24 cellular contexts compared by ENCODE assay signal in the genomic region with DNA sequence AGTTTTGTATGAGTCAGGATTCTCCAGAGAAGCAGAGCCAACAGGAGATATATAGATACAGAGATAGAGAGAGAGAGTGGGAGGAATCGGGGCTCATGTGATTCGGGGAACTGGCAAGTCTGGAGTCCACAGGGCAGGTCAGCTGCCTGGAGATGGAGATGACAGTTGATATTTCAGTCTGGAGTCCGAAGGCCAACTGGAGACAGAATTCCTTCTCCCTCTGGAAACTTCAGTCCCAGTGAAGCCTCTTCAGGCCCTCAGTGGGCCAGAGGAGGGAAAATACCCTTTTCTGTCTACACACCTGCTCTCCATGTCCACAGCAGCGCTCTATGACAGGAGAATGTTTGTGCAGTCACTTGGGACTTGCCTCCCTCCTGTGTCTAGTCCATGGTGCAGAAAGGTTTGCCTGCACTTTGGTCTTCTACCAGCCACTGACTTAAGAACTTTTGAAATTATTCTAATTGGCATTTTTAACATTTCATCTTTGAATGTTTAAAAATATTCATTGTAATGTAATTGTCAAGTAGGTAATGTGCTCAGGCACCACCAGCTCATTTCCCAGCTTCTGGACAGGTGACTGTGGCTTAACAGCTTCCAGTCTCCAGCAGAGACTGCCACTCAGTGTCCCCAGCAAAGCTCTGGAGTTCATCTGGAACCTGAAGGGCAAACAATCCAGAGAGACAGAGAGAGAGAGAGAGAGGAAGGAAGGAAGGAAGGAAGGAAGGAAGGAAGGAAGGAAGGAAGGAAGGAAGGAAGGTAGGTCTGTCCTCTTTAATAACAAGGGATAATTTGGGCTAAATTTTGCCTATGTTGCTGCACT.
"Had no signal": no experiment of that assay in that cellular context is flagged by ENCODE, and none has a peak within 500 bp of the region (broad histone marks: within the 10 kb centered on the region; RNA-seq: fewer than 3 reads in every experiment).

No MANE protein-coding gene starts in this region.

- H3K4me1 ChIP-seq: foreskin keratinocyte, parathyroid adenoma had no signal

- ATAC-seq: activated CD8-positive, alpha-beta T cell treated with anti-CD3 and anti-CD28 coated beads, Interleukin-2, amount 10 ng/mL, durations not matched to agents 7 days and 5 days; activated naive CD8-positive, alpha-beta T cell treated with anti-CD3 and anti-CD28 coated beads, Interleukin-2, amount 50 U/mL, for 24 hours; body of pancreas; foreskin keratinocyte; natural killer cell treated with Interleukin-12 subunit alpha and Interleukin-12 subunit beta and Interleukin-15 and Interleukin-18, amount 100 ng/mL, for 72 hours; upper lobe of right lung had no signal

- H3K27me3 ChIP-seq: body of pancreas, cardiac muscle cell, foreskin keratinocyte, thyroid gland, upper lobe of right lung had no signal

- H3K27ac ChIP-seq: body of pancreas, cardiac muscle cell, foreskin keratinocyte, left ventricle myocardium inferior, parathyroid adenoma, thyroid gland, upper lobe of right lung had no signal

- H3K4me3 ChIP-seq: body of pancreas, cardiac muscle cell, left ventricle myocardium inferior, thyroid gland, upper lobe of right lung had no signal

- H3K9me3 ChIP-seq: body of pancreas, left ventricle myocardium inferior, thyroid gland, upper lobe of right lung had no signal

- H3K27me3 Mint-ChIP-seq: stimulated activated naive CD8-positive, alpha-beta T cell treated with anti-CD3 and anti-CD28 coated beads, Interleukin-15, Interleukin-2, amounts not matched to agents 100 ng/mL and 50 ng/mL, for 24 hours had no signal

- H3K9me3 Mint-ChIP-seq: activated naive CD8-positive, alpha-beta T cell treated with anti-CD3 and anti-CD28 coated beads, Interleukin-2, amount 50 U/mL, for 24 hours; activated T-helper 1 cell treated with anti-CD3 and anti-CD28 coated beads, Interleukin-12 subunit alpha, Interleukin-12 subunit beta, Interleukin-2, Interleukin-4 antibody, amounts not matched to agents 30 ng/mL and 10 ng/mL and 1 ng/mL, durations not matched to agents 14 hours and 24 hours and 36 hours; natural killer cell treated with Interleukin-12 subunit alpha and Interleukin-12 subunit beta and Interleukin-15 and Interleukin-18, amount 100 ng/mL, for 72 hours; stimulated activated naive CD8-positive, alpha-beta T cell treated with anti-CD3 and anti-CD28 coated beads, Interleukin-15, Interleukin-2, amounts not matched to agents 100 ng/mL and 50 ng/mL, for 24 hours had no signal

- DNase-seq: activated CD4-positive, alpha-beta T cell treated with anti-CD3 and anti-CD28 coated beads for 1 hour; activated CD4-positive, alpha-beta T cell treated with anti-CD3 and anti-CD28 coated beads, Interleukin-2, amount 50 U/mL, for 1 hour; activated CD8-positive, alpha-beta T cell treated with anti-CD3 and anti-CD28 coated beads, Interleukin-2, amount 10 ng/mL, durations not matched to agents 7 days and 5 days; activated gamma-delta T cell; activated naive CD4-positive, alpha-beta T cell treated with anti-CD3 and anti-CD28 coated beads, Interleukin-2, amount 50 U/mL, for 16 hours; activated naive CD8-positive, alpha-beta T cell treated with anti-CD3 and anti-CD28 coated beads, Interleukin-2, amount 50 U/mL, for 24 hours; anterior cingulate cortex; body of pancreas; dermis blood vessel endothelial cell; effector CD8-positive, alpha-beta T cell; foreskin keratinocyte; left ventricle myocardium inferior; mammary epithelial cell; midbrain; stimulated activated CD4-positive, alpha-beta T cell treated with anti-CD3 and anti-CD28 coated beads, Interleukin-1b, Interleukin-23, amount 100 ng/mL, for 48 hours; substantia nigra; T-helper 9 cell; thyroid gland; upper lobe of right lung had no signal

- H3K4me1 Mint-ChIP-seq: activated naive CD8-positive, alpha-beta T cell treated with anti-CD3 and anti-CD28 coated beads, Interleukin-2, amount 50 U/mL, for 24 hours had no signal

- H3K27ac Mint-ChIP-seq: activated CD8-positive, alpha-beta T cell treated with anti-CD3 and anti-CD28 coated beads, Interleukin-2, amount 10 ng/mL, durations not matched to agents 7 days and 5 days; activated naive CD8-positive, alpha-beta T cell treated with anti-CD3 and anti-CD28 coated beads, Interleukin-2, amount 50 U/mL, for 24 hours; activated T-helper 1 cell treated with anti-CD3 and anti-CD28 coated beads, Interleukin-12 subunit alpha, Interleukin-12 subunit beta, Interleukin-2, Interleukin-4 antibody, amounts not matched to agents 30 ng/mL and 10 ng/mL and 1 ng/mL, durations not matched to agents 14 hours and 24 hours and 36 hours; natural killer cell treated with Interleukin-12 subunit alpha and Interleukin-12 subunit beta and Interleukin-15 and Interleukin-18, amount 100 ng/mL, for 72 hours; stimulated activated naive CD8-positive, alpha-beta T cell treated with anti-CD3 and anti-CD28 coated beads, Interleukin-15, Interleukin-2, amounts not matched to agents 100 ng/mL and 50 ng/mL, for 24 hours had no signal

- H3K4me3 Mint-ChIP-seq: activated CD8-positive, alpha-beta T cell treated with anti-CD3 and anti-CD28 coated beads, Interleukin-2, amount 10 ng/mL, durations not matched to agents 7 days and 5 days; activated naive CD8-positive, alpha-beta T cell treated with anti-CD3 and anti-CD28 coated beads, Interleukin-2, amount 50 U/mL, for 24 hours; activated T-helper 1 cell treated with anti-CD3 and anti-CD28 coated beads, Interleukin-12 subunit alpha, Interleukin-12 subunit beta, Interleukin-2, Interleukin-4 antibody, amounts not matched to agents 30 ng/mL and 10 ng/mL and 1 ng/mL, durations not matched to agents 14 hours and 24 hours and 36 hours; natural killer cell treated with Interleukin-12 subunit alpha and Interleukin-12 subunit beta and Interleukin-15 and Interleukin-18, amount 100 ng/mL, for 72 hours; stimulated activated naive CD8-positive, alpha-beta T cell treated with anti-CD3 and anti-CD28 coated beads, Interleukin-15, Interleukin-2, amounts not matched to agents 100 ng/mL and 50 ng/mL, for 24 hours had no signal

- H3K9ac ChIP-seq: parathyroid adenoma had no signal

- H3K36me3 Mint-ChIP-seq: natural killer cell treated with Interleukin-12 subunit alpha and Interleukin-12 subunit beta and Interleukin-15 and Interleukin-18, amount 100 ng/mL, for 72 hours had no signal

- H3K36me3 ChIP-seq: cardiac muscle cell, left ventricle myocardium inferior, thyroid gland, upper lobe of right lung had no signal
